ENCODE assay signal across 25 cellular contexts in genomic region chr1:82567308-82567707, GRCh38.
DNase-seq lines count a peak whose midpoint lies in the region; ATAC-seq and TF ChIP-seq lines count a peak whose summit lies in the region.
"Had no signal": no experiment of that assay in that cellular context is flagged by ENCODE, and none has a peak within 500 bp of the region (broad histone marks: within the 10 kb centered on the region; RNA-seq: fewer than 3 reads in every experiment).

No MANE protein-coding gene starts in this region.

- POLR2A ChIA-PET in CD4-positive, alpha-beta memory T cell (lab: Charles Lee; ENCODE audit: partially characterized antibody): no interaction called here

- H3K27me3 ChIP-seq in SU-DHL-6 (ENCODE audit: low read length): no peaks in the 10 kb centered on the region
- no peaks in the 10 kb centered on the region for H3K27me3 ChIP-seq in CD4-positive, alpha-beta memory T cell (ENCODE audit: insufficient read depth, low read length)
- H3K27me3 ChIP-seq: BLaER1 treated with 17β-estradiol and CSF1 and Interleukin-3, amounts not matched to agents 10 nM and 100 nM had no signal

- no peaks in the 10 kb centered on the region for H3K4me1 ChIP-seq in CD4-positive, alpha-beta memory T cell (ENCODE audit: insufficient read depth, low read length)

- H3K36me3 Mint-ChIP-seq in CD4-positive, alpha-beta memory T cell: no peaks in the 10 kb centered on the region
- H3K36me3 Mint-ChIP-seq: CD8-positive, alpha-beta T cell; T-cell had no signal

- H3K9me3 Mint-ChIP-seq in CD4-positive, alpha-beta memory T cell: peaks cover 0 to 4% (median 0%) of the 10 kb centered on the region in 8 donors
- H3K9me3 Mint-ChIP-seq: CD8-positive, alpha-beta T cell had no signal

- H3K4me3 ChIP-seq in SU-DHL-6 (ENCODE audit: insufficient read depth, low read length, poor library complexity, severe bottlenecking): peak overlapping the region; percentile 60
- no peak overlapping the region for H3K4me3 ChIP-seq in retinal pigment epithelial cell (ENCODE audit: low read length)
- H3K4me3 ChIP-seq in CD4-positive, alpha-beta memory T cell (ENCODE audit: low read length in 2 of 2): no peak overlapping the region
- H3K4me3 ChIP-seq: BLaER1 treated with 17β-estradiol and CSF1 and Interleukin-3, amounts not matched to agents 10 nM and 100 nM; K562; PC-9 had no signal

- no peaks in the 10 kb centered on the region for H3K9me3 ChIP-seq in SU-DHL-6 (ENCODE audit: insufficient read depth, low read length)
- H3K9me3 ChIP-seq in CD4-positive, alpha-beta memory T cell (ENCODE audit: control insufficient read depth in 1 of 2, low read length in 2 of 2): no peaks in the 10 kb centered on the region
- H3K9me3 ChIP-seq: BLaER1 treated with 17β-estradiol and CSF1 and Interleukin-3, amounts not matched to agents 10 nM and 100 nM; SK-N-SH had no signal

- TF ChIP-seq CTCF in SU-DHL-6 (IDR thresholded peaks at IDR 0.05; ENCODE audit: insufficient read depth, low read length, poor library complexity, severe bottlenecking) (no peak), retinal pigment epithelial cell (conservative IDR thresholded peaks at IDR 0.05; ENCODE audit: low read depth, low read length) (no peak)

- intact Hi-C loops in CD4-positive, alpha-beta memory T cell (cut with micrococcal nuclease): no loop called here

- H3K36me3 ChIP-seq in SU-DHL-6 (ENCODE audit: low read length): no peaks in the 10 kb centered on the region
- no peaks in the 10 kb centered on the region for H3K36me3 ChIP-seq in CD4-positive, alpha-beta memory T cell (ENCODE audit: insufficient read depth, low read length)
- H3K36me3 ChIP-seq: BLaER1 treated with 17β-estradiol and CSF1 and Interleukin-3, amounts not matched to agents 10 nM and 100 nM had no signal

- H3K27me3 Mint-ChIP-seq in CD4-positive, alpha-beta memory T cell: no peaks in the 10 kb centered on the region
- H3K27me3 Mint-ChIP-seq: T-cell had no signal

- H2AFZ ChIP-seq in SU-DHL-6 (ENCODE audit: low read depth, low read length, severe bottlenecking): no peak overlapping the region
- H2AFZ ChIP-seq: PC-9 had no signal

- no peak for ATAC-seq in HG03520 (IDR thresholded peaks at IDR 0.05; ENCODE audit: unreplicated experiment)
- ATAC-seq: CD8-positive, alpha-beta T cell; HepG2; K562; T-cell had no signal

- no peaks in the 10 kb centered on the region for H3K4me1 Mint-ChIP-seq in CD4-positive, alpha-beta memory T cell
- H3K4me1 Mint-ChIP-seq: T-cell had no signal

- H3F3A ChIP-seq in SU-DHL-6 (ENCODE audit: insufficient read depth): peaks cover 59% of the 10 kb centered on the region

- H3K27ac ChIP-seq in SU-DHL-6 (ENCODE audit: low read depth, low read length): peak overlapping the region; percentile 99
- no peak overlapping the region for H3K27ac ChIP-seq in CD4-positive, alpha-beta memory T cell (ENCODE audit: low read depth, low read length)
- H3K27ac ChIP-seq: BLaER1 treated with 17β-estradiol and CSF1 and Interleukin-3, amounts not matched to agents 10 nM and 100 nM; PC-9 had no signal

- H3K9ac ChIP-seq in SU-DHL-6 (ENCODE audit: low read length): peak overlapping the region; percentile 69
- H3K9ac ChIP-seq: BLaER1 treated with 17β-estradiol and CSF1 and Interleukin-3, amounts not matched to agents 10 nM and 100 nM; SK-N-SH had no signal

- peak overlapping the region; percentile 93 for H3K4me2 ChIP-seq in SU-DHL-6 (ENCODE audit: low read depth, low read length, poor library complexity, severe bottlenecking)
- H3K4me2 ChIP-seq: PC-9, SK-N-SH had no signal

- no peak overlapping the region for H3K27ac Mint-ChIP-seq in CD4-positive, alpha-beta memory T cell
- H3K27ac Mint-ChIP-seq: CD8-positive, alpha-beta T cell; HFFc6; T-cell had no signal

- no peaks in the 10 kb centered on the region for H3K9me2 ChIP-seq in SU-DHL-6 (replicated peaks; ENCODE audit: insufficient read depth, low read length)
- H3K9me2 ChIP-seq: SK-N-SH had no signal

- CTCF ChIA-PET in CD4-positive, alpha-beta memory T cell (lab: Charles Lee; ENCODE audit: partially characterized antibody): no interaction called here

- H4K20me1 ChIP-seq in SU-DHL-6 (ENCODE audit: low read depth, low read length): no peaks in the 10 kb centered on the region
- H4K20me1 ChIP-seq: BLaER1 treated with 17β-estradiol and CSF1 and Interleukin-3, amounts not matched to agents 10 nM and 100 nM had no signal

- DNase-seq in HK-2 (ENCODE audit: unreplicated experiment): peak; percentile 1
- peak; percentile 13 for DNase-seq in kidney tubule cell (ENCODE audit: low spot score)
- peak; percentile 12 for DNase-seq in retinal pigment epithelial cell (ENCODE audit: low read depth)
- DNase-seq in CD4-positive, alpha-beta memory T cell: no peak
- DNase-seq in SW 1271 (lab: John Stamatoyannopoulos, UW): no peak
- DNase-seq: Calu3; CD8-positive, alpha-beta T cell; DMS79; HFFc6; MM.1S; NCI-H1092; NCI-H1436; NCI-H187 treated with DMSO at 0.1 percent for 48 hours; NCI-H2107; NCI-H774; PC-9; RPMI8226; SHP77 treated with DMSO at 0.1 percent for 48 hours; SK-N-SH; T-cell had no signal

- H3K4me3 Mint-ChIP-seq in CD4-positive, alpha-beta memory T cell: no peak overlapping the region
- H3K4me3 Mint-ChIP-seq: CD8-positive, alpha-beta T cell; HFFc6; T-cell had no signal

- peaks cover 14% of the 10 kb centered on the region for H3K79me2 ChIP-seq in SU-DHL-6 (ENCODE audit: insufficient read depth, low read length)

Comparison
In these comparisons a context has a peak if more than half of its experiments do, and no peak if none do; other contexts are left out.
1. DNase-seq: peak in HK-2 (single experiment), kidney tubule cell (single experiment) and retinal pigment epithelial cell (single experiment); none in CD4-positive, alpha-beta memory T cell (0 of 5) and SW 1271 (0 of 2).